ENCODE assay signal across 1 cellular context in genomic region chr5:170388240-170388639, GRCh38.
A peak's percentile ranks its signal among the peaks of the same experiment; 100 is the strongest.
TF ChIP-seq lines count a peak whose summit lies in the region.

No MANE protein-coding gene starts in this region.

TF ChIP-seq in GM12878, 131 proteins besides CTCF, POLR2A, EP300 and RAD21 (continued from another document):
- TF ChIP-seq, protein P1, sequence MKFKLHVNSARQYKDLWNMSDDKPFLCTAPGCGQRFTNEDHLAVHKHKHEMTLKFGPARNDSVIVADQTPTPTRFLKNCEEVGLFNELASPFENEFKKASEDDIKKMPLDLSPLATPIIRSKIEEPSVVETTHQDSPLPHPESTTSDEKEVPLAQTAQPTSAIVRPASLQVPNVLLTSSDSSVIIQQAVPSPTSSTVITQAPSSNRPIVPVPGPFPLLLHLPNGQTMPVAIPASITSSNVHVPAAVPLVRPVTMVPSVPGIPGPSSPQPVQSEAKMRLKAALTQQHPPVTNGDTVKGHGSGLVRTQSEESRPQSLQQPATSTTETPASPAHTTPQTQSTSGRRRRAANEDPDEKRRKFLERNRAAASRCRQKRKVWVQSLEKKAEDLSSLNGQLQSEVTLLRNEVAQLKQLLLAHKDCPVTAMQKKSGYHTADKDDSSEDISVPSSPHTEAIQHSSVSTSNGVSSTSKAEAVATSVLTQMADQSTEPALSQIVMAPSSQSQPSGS (IDR thresholded peaks at IDR 0.05; ENCODE audit: low read length): no peak
- TF ChIP-seq ZBED1 (IDR thresholded peaks at IDR 0.05; ENCODE audit: borderline replicate concordance): no peak
- 0 out of 2 replicates have a peak, but pooled peaks have one; percentile 34 for TF ChIP-seq SMARCA5 (IDR thresholded peaks at IDR 0.05)
- TF ChIP-seq KDM1A (IDR thresholded peaks at IDR 0.05; ENCODE audit: borderline replicate concordance): peak; percentile 67
- TF ChIP-seq TAF1 (IDR thresholded peaks at IDR 0.05; ENCODE audit: borderline replicate concordance, low read depth, low read length): no peak
- TF ChIP-seq TCF7 (IDR thresholded peaks at IDR 0.05; ENCODE audit: borderline replicate concordance): no peak
- TF ChIP-seq ZBTB40 (IDR thresholded peaks at IDR 0.05; ENCODE audit: borderline replicate concordance): no peak
- TF ChIP-seq, protein P2, sequence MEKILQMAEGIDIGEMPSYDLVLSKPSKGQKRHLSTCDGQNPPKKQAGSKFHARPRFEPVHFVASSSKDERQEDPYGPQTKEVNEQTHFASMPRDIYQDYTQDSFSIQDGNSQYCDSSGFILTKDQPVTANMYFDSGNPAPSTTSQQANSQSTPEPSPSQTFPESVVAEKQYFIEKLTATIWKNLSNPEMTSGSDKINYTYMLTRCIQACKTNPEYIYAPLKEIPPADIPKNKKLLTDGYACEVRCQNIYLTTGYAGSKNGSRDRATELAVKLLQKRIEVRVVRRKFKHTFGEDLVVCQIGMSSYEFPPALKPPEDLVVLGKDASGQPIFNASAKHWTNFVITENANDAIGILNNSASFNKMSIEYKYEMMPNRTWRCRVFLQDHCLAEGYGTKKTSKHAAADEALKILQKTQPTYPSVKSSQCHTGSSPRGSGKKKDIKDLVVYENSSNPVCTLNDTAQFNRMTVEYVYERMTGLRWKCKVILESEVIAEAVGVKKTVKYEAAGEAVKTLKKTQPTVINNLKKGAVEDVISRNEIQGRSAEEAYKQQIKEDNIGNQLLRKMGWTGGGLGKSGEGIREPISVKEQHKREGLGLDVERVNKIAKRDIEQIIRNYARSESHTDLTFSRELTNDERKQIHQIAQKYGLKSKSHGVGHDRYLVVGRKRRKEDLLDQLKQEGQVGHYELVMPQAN (conservative IDR thresholded peaks at IDR 0.05): no peak
- TF ChIP-seq TARDBP (IDR thresholded peaks at IDR 0.05; ENCODE audit: borderline replicate concordance): no peak
- TF ChIP-seq PAX8 (IDR thresholded peaks at IDR 0.05): no peak
- TF ChIP-seq ZNF217 (IDR thresholded peaks at IDR 0.05): peak; percentile 84
- TF ChIP-seq GATAD2B (conservative IDR thresholded peaks at IDR 0.05; ENCODE audit: low read depth): no peak
- TF ChIP-seq SKIL (IDR thresholded peaks at IDR 0.05; ENCODE audit: low read depth, poor library complexity, severe bottlenecking): no peak
